Comparison of ENCODE assay signal across 24 cellular contexts in the genomic region with DNA sequence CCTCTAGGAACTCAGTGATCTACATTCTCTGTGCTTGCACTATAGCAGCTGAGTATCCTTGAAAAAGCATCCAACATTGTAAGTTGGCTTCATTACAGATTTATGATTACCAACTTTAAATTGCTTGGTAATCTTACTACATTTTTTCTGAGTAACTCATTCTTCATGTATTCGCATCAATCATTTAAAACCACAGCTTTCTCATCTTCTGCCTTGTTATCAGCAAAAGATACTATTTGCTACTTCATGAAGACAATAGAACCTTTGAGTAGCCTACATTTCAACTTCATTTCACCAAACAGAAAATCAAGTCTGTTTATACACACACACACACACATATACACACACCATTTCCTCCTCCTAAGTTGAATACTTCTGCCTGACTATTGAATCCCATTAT. TPM values are rescaled to one million over a fixed set of nuclear protein-coding genes. Genes with fewer than 3 reads are reported as not detected.
DNase-seq lines count a peak whose midpoint lies in the region; ATAC-seq and TF ChIP-seq lines count a peak whose summit lies in the region.
"Had no signal": no experiment of that assay in that cellular context is flagged by ENCODE, and none has a peak within 500 bp of the region (broad histone marks: within the 10 kb centered on the region; RNA-seq: fewer than 3 reads in every experiment).

No MANE protein-coding gene starts in this region.

- H3K36me3 ChIP-seq in RWPE2 (ENCODE audit: low read depth) (no peaks in the 10 kb centered on the region), H7 (replicated peaks; ENCODE audit: control insufficient read depth, insufficient read depth, low read length) (no peaks in the 10 kb centered on the region)
- H3K36me3 ChIP-seq: BLaER1 had no signal

- H3K4me3 ChIP-seq in RWPE2 (ENCODE audit: severe bottlenecking) (no peak overlapping the region), epithelial cell of esophagus (ENCODE audit: low read length) (no peak overlapping the region), H7 (ENCODE audit: insufficient read depth, low read depth, low read length) (no peak overlapping the region)
- H3K4me3 ChIP-seq: BLaER1, SK-N-MC had no signal

- ATAC-seq in RWPE2 (ENCODE audit: low read depth), result peak; percentile 70
- no peak for ATAC-seq in HG03571 (IDR thresholded peaks at IDR 0.05; ENCODE audit: unreplicated experiment)
- ATAC-seq: HepG2 had no signal

- TF ChIP-seq CTCF in RWPE2 (IDR thresholded peaks at IDR 0.05; ENCODE audit: poor library complexity, severe bottlenecking) (no peak), epithelial cell of esophagus (IDR thresholded peaks at IDR 0.05; ENCODE audit: insufficient read depth, low read depth, low read length, missing control alignments) (no peak)

- peaks cover 13% of the 10 kb centered on the region for H3K4me1 ChIP-seq in RWPE2 (ENCODE audit: insufficient read depth, poor library complexity, severe bottlenecking)
- H3K4me1 ChIP-seq: BLaER1, Caco-2 had no signal

- H3K9me3 ChIP-seq in RWPE2 (ENCODE audit: severe bottlenecking), result no peaks in the 10 kb centered on the region
- H3K9me3 ChIP-seq: BLaER1, Caco-2 had no signal

- no peaks in the 10 kb centered on the region for H3K27me3 ChIP-seq in RWPE2 (ENCODE audit: insufficient read depth, poor library complexity, severe bottlenecking)
- H3K27me3 ChIP-seq in H7 (ENCODE audit: control insufficient read depth, insufficient read depth, low read length), result no peaks in the 10 kb centered on the region

- H3K27ac ChIP-seq in RWPE2 (ENCODE audit: poor library complexity, severe bottlenecking), result no peak overlapping the region
- H3K27ac ChIP-seq: BLaER1, SK-N-MC had no signal

- DNase-seq in HT1080 (ENCODE audit: low read depth) (peak; percentile 72), RWPE2 (ENCODE audit: low spot score) (no peak), epithelial cell of esophagus (ENCODE audit: low read depth) (peak; percentile 15), iris pigment epithelial cell (ENCODE audit: low read depth) (peak; percentile 56), H7 (no peak), NCI-H146 treated with DMSO at 0.1 percent for 48 hours (lab: John Stamatoyannopoulos, UW; ENCODE audit: unreplicated experiment) (no peak)
- no peak for DNase-seq in activated effector memory CD4-positive, alpha-beta T cell treated with anti-CD3 and anti-CD28 coated beads, Interleukin-2, amount 50 U/mL, for 16 hours
- DNase-seq: ACHN; Caco-2; CD4-positive, alpha-beta T cell; DMS153; KBM-7; NCI-H1092 treated with DMSO at 0.1 percent for 48 hours; NCI-H1436 treated with DMSO at 0.1 percent for 48 hours; NCI-H2029 treated with DMSO at 0.1 percent for 48 hours; NCI-H526; OCI-M1; Right ventricle myocardium superior; SW 1271 had no signal

RNA-seq across cellular contexts. Expression of gene DCAF8L2, which starts 6.2 kb away (rescaled TPM):
- total RNA-seq in HT1080 (2014; rRNA removed; shearing (Covaris generic)), result not detected in 2 replicates
- polyA plus RNA-seq in HT1080 (2015; cell fraction: cytosol; rRNA removed), result not detected in 2 replicates
- not detected in 2 replicates for polyA plus RNA-seq in HT1080 (2015; cell fraction: nucleus; rRNA removed)
- not detected in 2 replicates for total RNA-seq in H7 (2014; rRNA removed; shearing (Covaris generic))
- total RNA-seq: Caco-2; CD4-positive, alpha-beta T cell; G401; HepG2; Right ventricle myocardium superior had no signal
- polyA plus RNA-seq: HepG2 had no signal

Comparison
In these comparisons a context has a peak if more than half of its experiments do, and no peak if none do; other contexts are left out.
1. DNase-seq: peak in HT1080 (single experiment), epithelial cell of esophagus (single experiment) and iris pigment epithelial cell (single experiment); none in RWPE2 (single experiment), H7 (single experiment), NCI-H146 treated with DMSO at 0.1 percent for 48 hours (single experiment) and activated effector memory CD4-positive, alpha-beta T cell treated with anti-CD3 and anti-CD28 coated beads, Interleukin-2, amount 50 U/mL, for 16 hours (single experiment).